Comparison of ENCODE assay signal across 14 cellular contexts in genomic region chr9:3868012-3868411, GRCh38.
A peak's percentile ranks its signal among the peaks of the same experiment; 100 is the strongest.
DNase-seq lines count a peak whose midpoint lies in the region; ATAC-seq and TF ChIP-seq lines count a peak whose summit lies in the region.
"Had no signal": no experiment of that assay in that cellular context is flagged by ENCODE, and none has a peak within 500 bp of the region (broad histone marks: within the 10 kb centered on the region; RNA-seq: fewer than 3 reads in every experiment).

No MANE protein-coding gene starts in this region.

- no peak overlapping the region for H3K27ac ChIP-seq in GM23248
- H3K27ac ChIP-seq: breast epithelium, upper lobe of left lung had no signal

- no peaks in the 10 kb centered on the region for H3K79me2 ChIP-seq in GM23248 (ENCODE audit: insufficient read depth)

- peaks cover 36% of the 10 kb centered on the region for H3F3A ChIP-seq in GM23248 (ENCODE audit: insufficient read depth)

- no peak overlapping the region for H3K4me2 ChIP-seq in GM23248 (ENCODE audit: unreplicated experiment)

- H3K9me3 ChIP-seq in GM23248 (ENCODE audit: low read depth): no peaks in the 10 kb centered on the region
- H3K9me3 ChIP-seq: breast epithelium, upper lobe of left lung had no signal

- TF ChIP-seq CTCF in AG10803 (conservative IDR thresholded peaks at IDR 0.05; ENCODE audit: low read length): no peak

- H3K27me3 ChIP-seq in GM23248 (replicated peaks; ENCODE audit: insufficient read depth): no peaks in the 10 kb centered on the region
- H3K27me3 ChIP-seq: breast epithelium, upper lobe of left lung had no signal

- no peaks in the 10 kb centered on the region for H3K9me2 ChIP-seq in GM23248 (ENCODE audit: insufficient read depth)

- H2AFZ ChIP-seq in GM23248: no peak overlapping the region

- H3K9ac ChIP-seq in GM23248: no peak overlapping the region

- intact Hi-C loops in posterior cingulate gyrus (cut with DNase I): loop anchor here (10.0 kb wide), 1 partner anchor 107 kb away; no protein-coding TSS in a partner anchor

- ATAC-seq in GM18867 (IDR thresholded peaks at IDR 0.05; ENCODE audit: unreplicated experiment) (peak; percentile 95), HG03558 (IDR thresholded peaks at IDR 0.05; ENCODE audit: extremely low read depth, unreplicated experiment) (peak; percentile 78), HG03025 (IDR thresholded peaks at IDR 0.05; ENCODE audit: low FRiP score, unreplicated experiment) (no peak)
- ATAC-seq: right cardiac atrium had no signal

- no peaks in the 10 kb centered on the region for H4K20me1 ChIP-seq in GM23248 (ENCODE audit: insufficient read depth)

- H3K4me1 ChIP-seq in GM23248 (ENCODE audit: insufficient read depth): peaks cover 26% of the 10 kb centered on the region
- H3K4me1 ChIP-seq: breast epithelium, upper lobe of left lung had no signal

- 24 to 29% methylated on average over 3 of the region's 3 CpGs for WGBS in GM23248 (ENCODE audit: low coverage in 1 of 2, low lambda C conversion rate in 2 of 2, missing lambda C conversion rate in 2 of 2), 2 experiments

- in situ Hi-C loops in GM23248 (cut with MboI): no loop called here

- no peaks in the 10 kb centered on the region for H3K36me3 ChIP-seq in GM23248 (ENCODE audit: low read depth)
- H3K36me3 ChIP-seq: breast epithelium, upper lobe of left lung had no signal

- DNase-seq in AG10803 (ENCODE audit: low read depth): peak; percentile 34
- peak; percentile 58 for DNase-seq in GM23248
- no peak for DNase-seq in cerebellum (ENCODE audit: low spot score)
- no peak for DNase-seq in NOMO-1 (lab: John Stamatoyannopoulos, UW; ENCODE audit: unreplicated experiment in 2 of 2)
- no peak for DNase-seq in posterior cingulate gyrus
- DNase-seq: immature natural killer cell, NCI-H2227 treated with DMSO at 0.1 percent for 48 hours, right cardiac atrium, RPMI8226, upper lobe of left lung had no signal

- H3K4me3 ChIP-seq in AG10803 (ENCODE audit: low read length) (no peak overlapping the region), GM23248 (no peak overlapping the region)
- H3K4me3 ChIP-seq: breast epithelium, upper lobe of left lung had no signal

Comparison
In these comparisons a context has a peak if more than half of its experiments do, and no peak if none do; other contexts are left out.
1. DNase-seq: peak in AG10803 (single experiment) and GM23248 (single experiment); none in cerebellum (single experiment), NOMO-1 (0 of 2) and posterior cingulate gyrus (0 of 10).